ENCODE assay signal across 1 cellular context in genomic region chr13:113448885-113449692, GRCh38.
TF ChIP-seq lines count a peak whose summit lies in the region.

No MANE protein-coding gene starts in this region.

TF ChIP-seq in IMR-90, 13 proteins besides CTCF, POLR2A, EP300 and RAD21 (continued from another document):
- no peak for TF ChIP-seq ELK1 (IDR thresholded peaks at IDR 0.05; ENCODE audit: borderline replicate concordance, low read depth, low read length)
- no peak for TF ChIP-seq RFX5 (IDR thresholded peaks at IDR 0.05; ENCODE audit: low read depth, low read length)
- TF ChIP-seq BHLHE40 (IDR thresholded peaks at IDR 0.05; ENCODE audit: low read depth, low read length): no peak
- no peak for TF ChIP-seq USF2 (IDR thresholded peaks at IDR 0.05; ENCODE audit: low read depth, low read length)
- no peak for TF ChIP-seq CHD1 (IDR thresholded peaks at IDR 0.05; ENCODE audit: low read depth, low read length)
- no peak for TF ChIP-seq MAFK (IDR thresholded peaks at IDR 0.05; ENCODE audit: low read depth, low read length)
- TF ChIP-seq FOS (IDR thresholded peaks at IDR 0.05; ENCODE audit: low read depth, low read length): no peak
- no peak for TF ChIP-seq RCOR1 (IDR thresholded peaks at IDR 0.05; ENCODE audit: insufficient replicate concordance, low read length)
- TF ChIP-seq SMC3 (IDR thresholded peaks at IDR 0.05; ENCODE audit: low read depth, low read length): no peak
- no peak for TF ChIP-seq MAZ (IDR thresholded peaks at IDR 0.05; ENCODE audit: borderline replicate concordance, low read depth, low read length)
